Comparison of ENCODE assay signal across 2 cellular contexts in the genomic region with DNA sequence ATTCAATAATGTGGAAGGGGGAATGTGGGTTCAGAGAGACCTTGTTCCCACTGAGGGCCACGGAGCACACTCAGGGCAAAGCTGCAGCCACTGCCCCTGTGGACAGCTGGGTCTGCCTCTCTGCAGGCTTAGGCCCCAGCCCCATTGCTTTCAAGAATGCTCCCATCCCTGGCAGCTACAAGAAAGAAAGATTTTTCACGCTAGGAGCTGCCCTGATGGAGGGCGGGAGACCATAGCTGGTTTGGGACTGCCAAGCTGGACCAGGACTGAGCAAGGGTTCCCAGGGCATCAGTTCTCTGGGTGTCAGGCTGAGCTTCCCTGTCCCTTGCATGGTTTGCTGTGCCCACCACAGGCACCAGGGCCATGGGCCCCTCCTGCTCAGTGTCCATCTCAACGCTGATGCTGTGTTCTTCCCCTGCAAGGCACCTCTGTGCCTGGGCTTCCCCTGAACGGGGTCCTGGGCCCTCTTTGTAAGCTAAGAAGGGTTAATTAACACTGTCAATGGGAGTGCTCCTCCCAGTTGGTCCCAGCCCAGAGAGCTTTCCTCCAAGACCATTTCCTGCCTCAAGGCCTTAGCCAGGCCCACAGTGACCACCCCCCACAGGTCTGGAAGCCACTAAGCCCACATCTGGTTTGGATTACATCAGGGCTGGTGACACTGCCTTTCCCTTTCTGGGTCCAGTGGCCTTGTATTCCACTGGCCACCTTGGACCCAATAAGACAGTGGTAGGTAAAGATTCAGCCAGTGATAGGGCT.
TF ChIP-seq lines count a peak whose summit lies in the region.

No MANE protein-coding gene starts in this region.

TF ChIP-seq in WTC11, 78 proteins besides CTCF, POLR2A, EP300 and RAD21 (continued from another document):
- TF ChIP-seq GRHL2 (CRISPR knock-in tag; IDR thresholded peaks at IDR 0.05; ENCODE audit: insufficient replicate concordance, severe bottlenecking) (no peak), ATF3 (CRISPR knock-in tag; conservative IDR thresholded peaks at IDR 0.05) (no peak), CDX4 (CRISPR knock-in tag; IDR thresholded peaks at IDR 0.05; ENCODE audit: borderline replicate concordance) (no peak), ZNF121 (CRISPR knock-in tag; IDR thresholded peaks at IDR 0.05) (no peak), ZBTB43 (CRISPR knock-in tag; IDR thresholded peaks at IDR 0.05) (no peak), ZNF138 (CRISPR knock-in tag; conservative IDR thresholded peaks at IDR 0.05) (no peak), ZNF423 (CRISPR knock-in tag; IDR thresholded peaks at IDR 0.05) (no peak)
- TF ChIP-seq, protein P1, sequence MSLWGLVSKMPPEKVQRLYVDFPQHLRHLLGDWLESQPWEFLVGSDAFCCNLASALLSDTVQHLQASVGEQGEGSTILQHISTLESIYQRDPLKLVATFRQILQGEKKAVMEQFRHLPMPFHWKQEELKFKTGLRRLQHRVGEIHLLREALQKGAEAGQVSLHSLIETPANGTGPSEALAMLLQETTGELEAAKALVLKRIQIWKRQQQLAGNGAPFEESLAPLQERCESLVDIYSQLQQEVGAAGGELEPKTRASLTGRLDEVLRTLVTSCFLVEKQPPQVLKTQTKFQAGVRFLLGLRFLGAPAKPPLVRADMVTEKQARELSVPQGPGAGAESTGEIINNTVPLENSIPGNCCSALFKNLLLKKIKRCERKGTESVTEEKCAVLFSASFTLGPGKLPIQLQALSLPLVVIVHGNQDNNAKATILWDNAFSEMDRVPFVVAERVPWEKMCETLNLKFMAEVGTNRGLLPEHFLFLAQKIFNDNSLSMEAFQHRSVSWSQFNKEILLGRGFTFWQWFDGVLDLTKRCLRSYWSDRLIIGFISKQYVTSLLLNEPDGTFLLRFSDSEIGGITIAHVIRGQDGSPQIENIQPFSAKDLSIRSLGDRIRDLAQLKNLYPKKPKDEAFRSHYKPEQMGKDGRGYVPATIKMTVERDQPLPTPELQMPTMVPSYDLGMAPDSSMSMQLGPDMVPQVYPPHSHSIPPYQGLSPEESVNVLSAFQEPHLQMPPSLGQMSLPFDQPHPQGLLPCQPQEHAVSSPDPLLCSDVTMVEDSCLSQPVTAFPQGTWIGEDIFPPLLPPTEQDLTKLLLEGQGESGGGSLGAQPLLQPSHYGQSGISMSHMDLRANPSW (CRISPR knock-in tag; conservative IDR thresholded peaks at IDR 0.05; ENCODE audit: low read depth), result no peak
- TF ChIP-seq, protein P2, sequence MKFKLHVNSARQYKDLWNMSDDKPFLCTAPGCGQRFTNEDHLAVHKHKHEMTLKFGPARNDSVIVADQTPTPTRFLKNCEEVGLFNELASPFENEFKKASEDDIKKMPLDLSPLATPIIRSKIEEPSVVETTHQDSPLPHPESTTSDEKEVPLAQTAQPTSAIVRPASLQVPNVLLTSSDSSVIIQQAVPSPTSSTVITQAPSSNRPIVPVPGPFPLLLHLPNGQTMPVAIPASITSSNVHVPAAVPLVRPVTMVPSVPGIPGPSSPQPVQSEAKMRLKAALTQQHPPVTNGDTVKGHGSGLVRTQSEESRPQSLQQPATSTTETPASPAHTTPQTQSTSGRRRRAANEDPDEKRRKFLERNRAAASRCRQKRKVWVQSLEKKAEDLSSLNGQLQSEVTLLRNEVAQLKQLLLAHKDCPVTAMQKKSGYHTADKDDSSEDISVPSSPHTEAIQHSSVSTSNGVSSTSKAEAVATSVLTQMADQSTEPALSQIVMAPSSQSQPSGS (CRISPR knock-in tag; IDR thresholded peaks at IDR 0.05; ENCODE audit: borderline replicate concordance, low read depth), result no peak
TF ChIP-seq in WTC11: peak in this region for 0.

TF ChIP-seq in GM23338, 12 proteins besides CTCF, POLR2A, EP300 and RAD21:
- TF ChIP-seq ZNF462 (CRISPR knock-in tag; IDR thresholded peaks at IDR 0.05), result no peak
